17 cellular contexts compared by ENCODE assay signal in genomic region chr15:49495993-49496747, GRCh38.
A peak's percentile ranks its signal among the peaks of the same experiment; 100 is the strongest.
DNase-seq lines count a peak whose midpoint lies in the region; ATAC-seq and TF ChIP-seq lines count a peak whose summit lies in the region.
"Had no signal": no experiment of that assay in that cellular context is flagged by ENCODE, and none has a peak within 500 bp of the region (broad histone marks: within the 10 kb centered on the region; RNA-seq: fewer than 3 reads in every experiment).

No MANE protein-coding gene starts in this region.

- no peaks in the 10 kb centered on the region for H3K79me2 ChIP-seq in PC-9 (ENCODE audit: low read depth)

- H3K4me1 ChIP-seq in adipocyte (ENCODE audit: control insufficient read depth, insufficient read depth, low read length), result peaks cover 58% of the 10 kb centered on the region
- peaks cover 2% of the 10 kb centered on the region for H3K4me1 ChIP-seq in rectal smooth muscle tissue (ENCODE audit: control insufficient read depth, insufficient read depth, low read length)
- no peaks in the 10 kb centered on the region for H3K4me1 ChIP-seq in PC-9 (replicated peaks; ENCODE audit: insufficient read depth)
- H3K4me1 ChIP-seq: testis had no signal

- H2AFZ ChIP-seq in PC-9, result no peak overlapping the region

- no peaks in the 10 kb centered on the region for H3K27me3 ChIP-seq in adipocyte (replicated peaks; ENCODE audit: control insufficient read depth, insufficient read depth, low read length)
- no peaks in the 10 kb centered on the region for H3K27me3 ChIP-seq in rectal smooth muscle tissue (ENCODE audit: control insufficient read depth, insufficient read depth, low read length)
- H3K27me3 ChIP-seq in PC-9 (ENCODE audit: insufficient read depth, low read depth), result no peaks in the 10 kb centered on the region
- H3K27me3 ChIP-seq: testis had no signal

- CTCF ChIA-PET in PC-9 (lab: Charles Lee), result no interaction called here

- intact Hi-C loops in PC-9 (cut with micrococcal nuclease; ENCODE audit: unreplicated experiment), result no loop called here

- no TSS peak for BruUV-seq in PC-9 (replicated peaks; lab: Mats Ljungman, UMichigan)

- POLR2A ChIA-PET in PC-9 (lab: Charles Lee; ENCODE audit: unreplicated experiment), result no interaction called here

- H3K4me3 ChIP-seq in adipocyte (ENCODE audit: low read length) (no peak overlapping the region), rectal smooth muscle tissue (ENCODE audit: low read length) (no peak overlapping the region), PC-9 (no peak overlapping the region)
- H3K4me3 ChIP-seq: testis had no signal

- peak overlapping the region; percentile 59 for H3K9ac ChIP-seq in adipocyte (ENCODE audit: low read length)
- H3K9ac ChIP-seq in rectal smooth muscle tissue (ENCODE audit: low read length), result no peak overlapping the region

- DNase-seq in EL (peak; percentile 36), adipocyte (ENCODE audit: low read depth) (peak; percentile 67), fibroblast of peridontal ligament (ENCODE audit: extremely low read depth) (peak; percentile 86), NCI-H345 treated with DMSO at 0.1 percent for 48 hours (lab: John Stamatoyannopoulos, UW; ENCODE audit: unreplicated experiment) (no peak), PC-9 (no peak), NCI-H1105 treated with DMSO at 0.1 percent for 48 hours (lab: John Stamatoyannopoulos, UW) (no peak)
- DNase-seq: activated CD4-positive, alpha-beta memory T cell treated with anti-CD3 and anti-CD28 coated beads for 36 hours; DMS53; GOT3; NCI-H187; testis; WERI-Rb-1 had no signal

- no peaks in the 10 kb centered on the region for H3F3A ChIP-seq in PC-9 (ENCODE audit: insufficient read depth, low read depth)

- ATAC-seq in HG03520 (IDR thresholded peaks at IDR 0.05; ENCODE audit: unreplicated experiment), result no peak
- ATAC-seq: Right ventricle myocardium inferior; stimulated activated effector memory CD8-positive, alpha-beta T cell treated with anti-CD3 and anti-CD28 coated beads, Interleukin-12 subunit alpha, Interleukin-12 subunit beta, amount 100 ng/mL, for 72 hours had no signal

- H3K9me2 ChIP-seq in PC-9 (ENCODE audit: insufficient read depth), result no peaks in the 10 kb centered on the region

- H3K4me2 ChIP-seq in PC-9, result no peak overlapping the region

- H3K9me3 ChIP-seq in adipocyte (ENCODE audit: control insufficient read depth, low read length), result no peaks in the 10 kb centered on the region
- no peaks in the 10 kb centered on the region; the same call in 1 of the 2 replicates for H3K9me3 ChIP-seq in PC-9 (ENCODE audit: insufficient read depth, low read depth)
- H3K9me3 ChIP-seq: testis had no signal

- H4K20me1 ChIP-seq in PC-9 (ENCODE audit: insufficient read depth), result no peaks in the 10 kb centered on the region

- H3K27ac ChIP-seq in rectal smooth muscle tissue (ENCODE audit: low read depth, low read length), result peak overlapping the region; percentile 18
- H3K27ac ChIP-seq in PC-9, result no peak overlapping the region
- H3K27ac ChIP-seq: C4-2B, testis, WERI-Rb-1 had no signal

- no peaks in the 10 kb centered on the region for H3K36me3 ChIP-seq in adipocyte (ENCODE audit: control insufficient read depth, insufficient read depth, low read length, severe bottlenecking)
- no peaks in the 10 kb centered on the region for H3K36me3 ChIP-seq in rectal smooth muscle tissue (ENCODE audit: control insufficient read depth, insufficient read depth, low read length)
- no peaks in the 10 kb centered on the region for H3K36me3 ChIP-seq in PC-9 (ENCODE audit: low read depth)
- H3K36me3 ChIP-seq: WERI-Rb-1 had no signal

- no peak for TF ChIP-seq CTCF in PC-9 (conservative IDR thresholded peaks at IDR 0.05)

Comparison
In these comparisons a context has a peak if more than half of its experiments do, and no peak if none do; other contexts are left out.
1. DNase-seq: peak in EL (single experiment), adipocyte (single experiment) and fibroblast of peridontal ligament (single experiment); none in NCI-H345 treated with DMSO at 0.1 percent for 48 hours (single experiment), PC-9 (0 of 2) and NCI-H1105 treated with DMSO at 0.1 percent for 48 hours (single experiment).